15 cellular contexts compared by ENCODE assay signal in the genomic region with DNA sequence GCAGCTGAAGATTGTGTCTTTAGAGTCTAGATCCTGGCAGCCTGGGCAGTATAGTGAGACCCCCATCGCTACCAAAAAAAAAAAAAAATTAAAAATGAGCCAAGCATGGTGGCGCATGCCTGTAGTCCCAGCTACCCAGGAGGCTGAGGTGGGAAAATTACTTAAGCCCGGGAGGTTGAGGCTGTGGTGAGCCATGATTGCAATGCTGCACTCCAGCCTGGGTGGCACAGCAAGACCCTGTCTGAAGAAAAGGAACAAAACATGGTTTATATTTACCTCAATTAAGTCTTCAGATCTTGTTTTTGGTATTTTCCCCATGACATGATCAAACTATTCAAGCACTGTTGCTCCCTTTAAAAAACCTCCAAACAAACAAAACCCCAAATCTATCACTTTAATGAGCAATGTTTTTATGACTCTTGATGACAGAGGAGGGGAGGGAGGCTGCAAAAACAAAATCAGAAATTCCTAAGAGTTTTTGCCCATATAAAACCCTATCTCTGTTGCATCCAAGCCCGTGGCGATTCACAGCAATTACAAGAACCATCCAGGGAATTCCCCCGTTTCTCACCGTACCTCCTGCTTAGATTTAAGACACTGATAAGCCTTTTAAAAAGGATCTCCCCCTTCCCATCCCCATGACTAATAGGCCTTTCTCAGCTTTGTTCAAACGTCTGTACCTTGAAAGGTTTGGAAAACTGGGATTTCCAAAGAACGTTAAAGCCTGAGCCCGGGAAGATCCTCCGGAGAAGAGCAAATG.
DNase-seq lines count a peak whose midpoint lies in the region; ATAC-seq, FAIRE-seq and TF ChIP-seq lines count a peak whose summit lies in the region.
"Had no signal": no experiment of that assay in that cellular context is flagged by ENCODE, and none has a peak within 500 bp of the region (broad histone marks: within the 10 kb centered on the region; RNA-seq: fewer than 3 reads in every experiment).

No MANE protein-coding gene starts in this region.

- H3K36me3 ChIP-seq in ES-I3 (ENCODE audit: insufficient read depth, low read length), result no peaks in the 10 kb centered on the region
- H3K36me3 ChIP-seq in KOPT-K1 (ENCODE audit: insufficient read depth, low read length), result no peaks in the 10 kb centered on the region
- H3K36me3 ChIP-seq in brain microvascular endothelial cell (replicated peaks), result no peaks in the 10 kb centered on the region
- no peaks in the 10 kb centered on the region for H3K36me3 ChIP-seq in neuronal stem cell (replicated peaks in 1 of 2; ENCODE audit: control insufficient read depth in 2 of 2, insufficient read depth in 2 of 2, low read length in 2 of 2)
- no peaks in the 10 kb centered on the region for H3K36me3 ChIP-seq in thyroid gland

- H3K9me3 Mint-ChIP-seq in CD4-positive, alpha-beta T cell, result no peaks in the 10 kb centered on the region
- H3K9me3 Mint-ChIP-seq: activated naive CD4-positive, alpha-beta T cell treated with anti-CD3 and anti-CD28 coated beads, Interleukin-2, amount 50 U/mL, for 72 hours had no signal

- TF ChIP-seq POLR2A in thyroid gland (IDR thresholded peaks at IDR 0.05) (no peak), GM12892 (IDR thresholded peaks at IDR 0.05; ENCODE audit: low read depth, low read length) (no peak)

- H3K4me2 ChIP-seq in neuronal stem cell (ENCODE audit: insufficient read depth, low read length, poor library complexity, severe bottlenecking), result no peak overlapping the region

- no peak overlapping the region for H2BK12ac ChIP-seq in neuronal stem cell (ENCODE audit: low read length)

- H3K27ac ChIP-seq in KOPT-K1 (ENCODE audit: low read depth, low read length, poor library complexity, severe bottlenecking) (peak overlapping the region; percentile 99), brain microvascular endothelial cell (no peak overlapping the region), neuronal stem cell (replicated peaks; ENCODE audit: low read length) (peak overlapping the region; percentile 27), thyroid gland (no peak overlapping the region)
- no peak overlapping the region for H3K27ac ChIP-seq in CD4-positive, alpha-beta T cell (ENCODE audit: low read depth, low read length)

- no peak overlapping the region for H3K18ac ChIP-seq in neuronal stem cell (ENCODE audit: low read length)

- H3K4me3 ChIP-seq in brain microvascular endothelial cell (ENCODE audit: low read depth, low read length) (no peak overlapping the region), neuronal stem cell (ENCODE audit: low read length in 2 of 2) (no peak overlapping the region), thyroid gland (replicated peaks in 1 of 3) (no peak overlapping the region)

- H3K27me3 ChIP-seq in brain microvascular endothelial cell (replicated peaks) (no peaks in the 10 kb centered on the region), neuronal stem cell (ENCODE audit: control insufficient read depth in 3 of 3, insufficient read depth in 3 of 3, low read depth in 1 of 3, low read length in 3 of 3) (peaks cover 0 to 28% (median 2%) of the 10 kb centered on the region in 3 experiments), thyroid gland (no peaks in the 10 kb centered on the region)
- peaks cover 10% of the 10 kb centered on the region for H3K27me3 ChIP-seq in CD4-positive, alpha-beta T cell (ENCODE audit: control insufficient read depth, insufficient read depth, low read length)

- no peak overlapping the region for H2AFZ ChIP-seq in neuronal stem cell (ENCODE audit: low read length)

- no peaks in the 10 kb centered on the region for H3K36me3 Mint-ChIP-seq in CD4-positive, alpha-beta T cell (ENCODE audit: low read depth)
- H3K36me3 Mint-ChIP-seq: activated naive CD4-positive, alpha-beta T cell treated with anti-CD3 and anti-CD28 coated beads, Interleukin-2, amount 50 U/mL, for 72 hours; CD4-positive, alpha-beta memory T cell had no signal

- no peak for FAIRE-seq in GM12892 (lab: Jason Lieb, UNC)

- H3K14ac ChIP-seq in neuronal stem cell (ENCODE audit: low read length), result no peak overlapping the region

- ATAC-seq in CD4-positive, alpha-beta T cell (ENCODE audit: poor library complexity), result no peak
- ATAC-seq in GM21367 (IDR thresholded peaks at IDR 0.05; ENCODE audit: unreplicated experiment), result no peak
- ATAC-seq: activated naive CD4-positive, alpha-beta T cell treated with anti-CD3 and anti-CD28 coated beads, Interleukin-2, amount 50 U/mL, for 72 hours; stimulated activated naive CD8-positive, alpha-beta T cell treated with anti-CD3 and anti-CD28 coated beads, Interleukin-15, Interleukin-2, amounts not matched to agents 100 U/mL and 50 U/mL, for 24 hours had no signal

- H3K9ac ChIP-seq in ES-I3 (ENCODE audit: low read depth, low read length), result peak overlapping the region; percentile 1; the same call in 1 of the 2 replicates
- H3K9ac ChIP-seq in neuronal stem cell (ENCODE audit: low read depth, low read length, poor library complexity), result no peak overlapping the region

- DNase-seq in brain microvascular endothelial cell (peak; percentile 39), neuronal stem cell (ENCODE audit: low spot score) (peak; percentile 24), thyroid gland (no peak), GM12892 (ENCODE audit: insufficient read length) (no peak)
- DNase-seq in CD4-positive, alpha-beta T cell, result no peak
- DNase-seq: CD4-positive, alpha-beta memory T cell; KG1; NCI-H2029 treated with DMSO at 0.1 percent for 48 hours; NK-92 treated with Interleukin-12 subunit alpha and Interleukin-12 subunit beta, amount 100 ng/mL, for 24 hours; occipital lobe; stimulated activated naive CD8-positive, alpha-beta T cell treated with anti-CD3 and anti-CD28 coated beads, Interleukin-15, Interleukin-2, amounts not matched to agents 100 U/mL and 50 U/mL, for 24 hours had no signal

- H3K4me1 ChIP-seq in ES-I3 (ENCODE audit: insufficient read depth, low read length), result peaks cover 30% of the 10 kb centered on the region; the same call in 1 of the 2 replicates
- peaks cover 0 to 17% of the 10 kb centered on the region in 2 donors for H3K4me1 ChIP-seq in neuronal stem cell (ENCODE audit: control insufficient read depth in 2 of 2, insufficient read depth in 1 of 2, low read depth in 1 of 2, low read length in 2 of 2)
- no peaks in the 10 kb centered on the region for H3K4me1 ChIP-seq in thyroid gland

- POLR2A ChIA-PET in CD4-positive, alpha-beta T cell (lab: Charles Lee), result no interaction called here

- CTCF ChIA-PET in CD4-positive, alpha-beta T cell (lab: Charles Lee), result no interaction called here

- peaks cover 34% of the 10 kb centered on the region for H3K27me3 Mint-ChIP-seq in CD4-positive, alpha-beta T cell

- H2AK5ac ChIP-seq in neuronal stem cell (ENCODE audit: low read depth, low read length), result no peak overlapping the region

- H2BK15ac ChIP-seq in neuronal stem cell (ENCODE audit: low read length), result no peak overlapping the region

- intact Hi-C loops in CD4-positive, alpha-beta T cell (cut with DNase I, micrococcal nuclease), result no loop called here
- intact Hi-C loops in thyroid gland (cut with DNase I), result no loop called here

- WGBS in neuronal stem cell (ENCODE audit: extremely low coverage in 2 of 2, insufficient read length in 2 of 2, insufficient replicate concordance in 1 of 2), 2 donors, result no CpG with 5 or more reads among the region's 11 CpGs
- WGBS in thyroid gland, 2 donors, result 46 to 54% methylated on average over 11 of the region's 11 CpGs

- H3K4ac ChIP-seq in neuronal stem cell (ENCODE audit: low read length), result no peak overlapping the region

- H4K91ac ChIP-seq in neuronal stem cell (ENCODE audit: low read depth, low read length, poor library complexity), result no peak overlapping the region

- no peaks in the 10 kb centered on the region for H3K79me1 ChIP-seq in neuronal stem cell (ENCODE audit: low read depth, low read length)

- H3K4me1 Mint-ChIP-seq in CD4-positive, alpha-beta T cell (ENCODE audit: low read depth), result no peaks in the 10 kb centered on the region
- H3K4me1 Mint-ChIP-seq: CD4-positive, alpha-beta memory T cell had no signal

- H2BK120ac ChIP-seq in neuronal stem cell (ENCODE audit: low read depth, low read length), result no peak overlapping the region

- H4K8ac ChIP-seq in neuronal stem cell (ENCODE audit: low read depth, low read length), result no peak overlapping the region

- no peak overlapping the region for H3K23ac ChIP-seq in neuronal stem cell (ENCODE audit: low read depth, low read length, poor library complexity)

- TF ChIP-seq CTCF in brain microvascular endothelial cell (IDR thresholded peaks at IDR 0.05; ENCODE audit: low read depth, low read length, missing control alignments) (no peak), thyroid gland (IDR thresholded peaks at IDR 0.05) (no peak)
- TF ChIP-seq CTCF in CD4-positive, alpha-beta T cell (IDR thresholded peaks at IDR 0.05), result no peak

- H3K9me3 ChIP-seq in ES-I3 (ENCODE audit: control insufficient read depth, insufficient read depth, low read length), result no peaks in the 10 kb centered on the region
- no peaks in the 10 kb centered on the region for H3K9me3 ChIP-seq in KOPT-K1 (ENCODE audit: insufficient read depth, low read length, poor library complexity, severe bottlenecking)
- H3K9me3 ChIP-seq in neuronal stem cell (replicated peaks in 1 of 2; ENCODE audit: control insufficient read depth in 2 of 2, insufficient read depth in 1 of 2, low read depth in 1 of 2, low read length in 2 of 2), result no peaks in the 10 kb centered on the region
- no peaks in the 10 kb centered on the region for H3K9me3 ChIP-seq in CD4-positive, alpha-beta T cell (ENCODE audit: control insufficient read depth, low read length)
- H3K9me3 ChIP-seq in thyroid gland, result no peaks in the 10 kb centered on the region

- H3K27ac Mint-ChIP-seq in CD4-positive, alpha-beta T cell, result no peak overlapping the region
- H3K27ac Mint-ChIP-seq: activated naive CD4-positive, alpha-beta T cell treated with anti-CD3 and anti-CD28 coated beads, Interleukin-2, amount 50 U/mL, for 72 hours; CD4-positive, alpha-beta memory T cell had no signal

- H3K4me3 Mint-ChIP-seq in CD4-positive, alpha-beta T cell, result no peak overlapping the region
- H3K4me3 Mint-ChIP-seq: CD4-positive, alpha-beta memory T cell had no signal

- in situ Hi-C loops in brain microvascular endothelial cell (cut with HindIII; ENCODE audit: low pct_ligation_motif_present, low sequenced_read_pairs), result no loop called here

- H2BK5ac ChIP-seq in neuronal stem cell (ENCODE audit: low read length), result no peak overlapping the region

Comparison
In these comparisons a context has a peak if more than half of its experiments do, and no peak if none do; other contexts are left out.
1. H3K27ac ChIP-seq: peak in KOPT-K1 (single experiment) and neuronal stem cell (single experiment); none in brain microvascular endothelial cell (single experiment), CD4-positive, alpha-beta T cell (single experiment) and thyroid gland (0 of 3).
2. DNase-seq: peak in brain microvascular endothelial cell (single experiment) and neuronal stem cell (single experiment); none in CD4-positive, alpha-beta T cell (0 of 10), thyroid gland (0 of 2) and GM12892 (single experiment).